ENCODE assay signal across 10 cellular contexts in genomic region chr17:64732336-64733006, GRCh38.
DNase-seq lines count a peak whose midpoint lies in the region; ATAC-seq and TF ChIP-seq lines count a peak whose summit lies in the region.
"Had no signal": no experiment of that assay in that cellular context is flagged by ENCODE, and none has a peak within 500 bp of the region (broad histone marks: within the 10 kb centered on the region; RNA-seq: fewer than 3 reads in every experiment).

No MANE protein-coding gene starts in this region.

- H3K36me3 ChIP-seq in skeletal muscle satellite cell (ENCODE audit: insufficient read depth, low read length) = no peaks in the 10 kb centered on the region

- peak overlapping the region; percentile 12 for H3K9ac ChIP-seq in skeletal muscle satellite cell (ENCODE audit: low read depth, low read length)

- intact Hi-C loops in left ventricle myocardium superior (cut with micrococcal nuclease) = no loop called here

- H3K27ac ChIP-seq in VCaP = 0 out of 2 replicates have a peak overlapping the region, but pooled peaks have one; percentile 13
- H3K27ac ChIP-seq: foreskin keratinocyte had no signal

- ATAC-seq in left ventricle myocardium superior = peak; percentile 73
- ATAC-seq: foreskin keratinocyte had no signal

- TF ChIP-seq CTCF in HFF-Myc (IDR thresholded peaks at IDR 0.05; ENCODE audit: low read depth, low read length, missing control alignments) = no peak
- no peak for TF ChIP-seq CTCF in VCaP (conservative IDR thresholded peaks at IDR 0.05)

- peak overlapping the region; percentile 60 for H3K4me2 ChIP-seq in skeletal muscle satellite cell (ENCODE audit: low read length)

- H3K27me3 ChIP-seq in skeletal muscle satellite cell (ENCODE audit: control insufficient read depth, insufficient read depth, low read length) = no peaks in the 10 kb centered on the region
- H3K27me3 ChIP-seq: foreskin keratinocyte had no signal

- H3K4me3 ChIP-seq in HFF-Myc (replicated peaks; ENCODE audit: low read depth, low read length) (no peak overlapping the region), skeletal muscle satellite cell (ENCODE audit: low read length) (peak overlapping the region; percentile 20)

- H3K4me1 ChIP-seq in skeletal muscle satellite cell (ENCODE audit: control insufficient read depth, insufficient read depth, low read length) = peaks cover 54% of the 10 kb centered on the region

- no peaks in the 10 kb centered on the region for H3K9me3 ChIP-seq in skeletal muscle satellite cell (replicated peaks; ENCODE audit: low read length)

- DNase-seq in HFF-Myc (ENCODE audit: extremely low read depth, low read depth) (peak; percentile 82), left ventricle myocardium superior (peak; percentile 55), DMS153 (lab: John Stamatoyannopoulos, UW) (no peak), NCI-H146 treated with DMSO at 0.1 percent for 48 hours (lab: John Stamatoyannopoulos, UW; ENCODE audit: unreplicated experiment) (no peak), SIG-M5 treated with dmso at 0.1 percent for 504 hours (lab: John Stamatoyannopoulos, UW; ENCODE audit: unreplicated experiment) (no peak)
- DNase-seq in activated CD4-positive, alpha-beta T cell treated with anti-CD3 and anti-CD28 coated beads, Interleukin-2, amount 50 U/mL, for 4 hours = no peak
- DNase-seq: activated CD4-positive, alpha-beta memory T cell treated with anti-CD3 and anti-CD28 coated beads for 36 hours; foreskin keratinocyte had no signal

Comparison
In these comparisons a context has a peak if more than half of its experiments do, and no peak if none do; other contexts are left out.
1. DNase-seq: peak in HFF-Myc (single experiment) and left ventricle myocardium superior (single experiment); none in DMS153 (single experiment), activated CD4-positive, alpha-beta T cell treated with anti-CD3 and anti-CD28 coated beads, Interleukin-2, amount 50 U/mL, for 4 hours (0 of 2), NCI-H146 treated with DMSO at 0.1 percent for 48 hours (single experiment) and SIG-M5 treated with dmso at 0.1 percent for 504 hours (single experiment).